In genomic region chrX:38654302-38654701, GRCh38 we compare ENCODE assay signal across 9 cellular contexts.
DNase-seq lines count a peak whose midpoint lies in the region; ATAC-seq and TF ChIP-seq lines count a peak whose summit lies in the region.
"Had no signal": no experiment of that assay in that cellular context is flagged by ENCODE, and none has a peak within 500 bp of the region (broad histone marks: within the 10 kb centered on the region; RNA-seq: fewer than 3 reads in every experiment).

No MANE protein-coding gene starts in this region.

- peak; percentile 4 for DNase-seq in Calu3
- peak; percentile 1 for DNase-seq in LoVo (ENCODE audit: low spot score)
- peak; percentile 11 for DNase-seq in astrocyte of the cerebellum (ENCODE audit: low read depth)
- DNase-seq in left kidney (ENCODE audit: low read depth, low spot score), result peak; percentile 62
- no peak for DNase-seq in inferior parietal cortex (ENCODE audit: extremely low spot score)
- no peak for DNase-seq in ureter (ENCODE audit: low spot score)

- in situ Hi-C loops in astrocyte of the cerebellum (cut with HindIII; ENCODE audit: low sequenced_read_pairs), result no loop called here

- H3K27me3 Mint-ChIP-seq in Calu3 (ENCODE audit: unreplicated experiment), result peaks cover 11% of the 10 kb centered on the region
- H3K27me3 Mint-ChIP-seq: stimulated activated naive CD8-positive, alpha-beta T cell treated with anti-CD3 and anti-CD28 coated beads, Interleukin-15, Interleukin-2, amounts not matched to agents 100 ng/mL and 50 ng/mL, for 24 hours had no signal

- H3K4me3 ChIP-seq in astrocyte of the cerebellum (ENCODE audit: low read depth, low read length), result no peak overlapping the region

- H3K9me3 Mint-ChIP-seq in Calu3 (ENCODE audit: low read depth, unreplicated experiment), result no peaks in the 10 kb centered on the region
- H3K9me3 Mint-ChIP-seq: stimulated activated naive CD8-positive, alpha-beta T cell treated with anti-CD3 and anti-CD28 coated beads, Interleukin-15, Interleukin-2, amounts not matched to agents 100 ng/mL and 50 ng/mL, for 24 hours had no signal

- ATAC-seq in GM19463 (IDR thresholded peaks at IDR 0.05; ENCODE audit: unreplicated experiment) (no peak), HG02870 (IDR thresholded peaks at IDR 0.05; ENCODE audit: unreplicated experiment) (no peak)

- CTCF ChIA-PET in Calu3 (lab: Charles Lee), result no interaction called here

- intact Hi-C loops in Calu3 (cut with micrococcal nuclease; ENCODE audit: unreplicated experiment), result loop anchor here (1.0 kb wide), 1 partner anchor 278 kb away; no protein-coding TSS in a partner anchor

- TF ChIP-seq CTCF in Calu3 (IDR thresholded peaks at IDR 0.05; ENCODE audit: unreplicated experiment), result peak; percentile 36
- TF ChIP-seq CTCF in astrocyte of the cerebellum (IDR thresholded peaks at IDR 0.05; ENCODE audit: low read depth, low read length, missing control alignments), result peak; percentile 47

- H3K4me3 Mint-ChIP-seq in Calu3 (ENCODE audit: low read depth, unreplicated experiment), result no peak overlapping the region
- H3K4me3 Mint-ChIP-seq: stimulated activated naive CD8-positive, alpha-beta T cell treated with anti-CD3 and anti-CD28 coated beads, Interleukin-15, Interleukin-2, amounts not matched to agents 100 ng/mL and 50 ng/mL, for 24 hours had no signal

- no peak overlapping the region for H3K27ac Mint-ChIP-seq in Calu3 (ENCODE audit: unreplicated experiment)
- H3K27ac Mint-ChIP-seq: stimulated activated naive CD8-positive, alpha-beta T cell treated with anti-CD3 and anti-CD28 coated beads, Interleukin-15, Interleukin-2, amounts not matched to agents 100 ng/mL and 50 ng/mL, for 24 hours had no signal

- no peaks in the 10 kb centered on the region for H3K36me3 Mint-ChIP-seq in Calu3 (ENCODE audit: insufficient read depth, unreplicated experiment)

- no peaks in the 10 kb centered on the region for H3K4me1 Mint-ChIP-seq in Calu3 (ENCODE audit: low read depth, unreplicated experiment)

- no TSS peak for BruUV-seq in Calu3 (replicated peaks; lab: Mats Ljungman, UMichigan)

Comparison
In these comparisons a context has a peak if more than half of its experiments do, and no peak if none do; other contexts are left out.
1. DNase-seq: peak in Calu3 (single experiment), LoVo (single experiment), astrocyte of the cerebellum (single experiment) and left kidney (single experiment); none in inferior parietal cortex (single experiment) and ureter (single experiment).